ENCODE assay signal across 1 cellular context in the genomic region with DNA sequence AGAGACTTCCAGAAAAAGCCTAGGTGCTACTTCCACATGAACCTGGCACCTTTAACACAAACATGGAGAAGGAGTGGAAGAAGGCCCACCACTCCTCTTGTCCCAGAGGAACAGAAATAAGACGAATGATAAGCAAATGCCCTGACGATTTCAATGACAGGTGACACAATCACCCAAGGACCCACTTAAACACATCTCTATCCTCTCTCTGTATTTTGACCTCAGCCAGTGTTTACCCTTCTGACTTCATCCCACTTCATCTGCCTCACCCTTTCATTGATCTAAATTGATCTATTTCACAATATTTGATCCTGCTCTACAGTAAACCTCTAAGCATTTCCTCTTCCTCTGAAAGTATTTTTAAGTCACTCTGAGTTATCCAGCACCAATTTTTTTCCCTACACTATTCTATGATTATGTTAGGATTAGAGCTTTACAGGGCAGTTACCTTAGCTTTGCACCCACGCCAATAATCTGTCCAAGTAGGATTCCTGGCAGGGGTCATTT.
TF ChIP-seq lines count a peak whose summit lies in the region.

No MANE protein-coding gene starts in this region.

TF ChIP-seq in HepG2, 621 proteins besides CTCF, POLR2A, EP300 and RAD21 (continued from another document and continues in another):
- TF ChIP-seq, protein P1, sequence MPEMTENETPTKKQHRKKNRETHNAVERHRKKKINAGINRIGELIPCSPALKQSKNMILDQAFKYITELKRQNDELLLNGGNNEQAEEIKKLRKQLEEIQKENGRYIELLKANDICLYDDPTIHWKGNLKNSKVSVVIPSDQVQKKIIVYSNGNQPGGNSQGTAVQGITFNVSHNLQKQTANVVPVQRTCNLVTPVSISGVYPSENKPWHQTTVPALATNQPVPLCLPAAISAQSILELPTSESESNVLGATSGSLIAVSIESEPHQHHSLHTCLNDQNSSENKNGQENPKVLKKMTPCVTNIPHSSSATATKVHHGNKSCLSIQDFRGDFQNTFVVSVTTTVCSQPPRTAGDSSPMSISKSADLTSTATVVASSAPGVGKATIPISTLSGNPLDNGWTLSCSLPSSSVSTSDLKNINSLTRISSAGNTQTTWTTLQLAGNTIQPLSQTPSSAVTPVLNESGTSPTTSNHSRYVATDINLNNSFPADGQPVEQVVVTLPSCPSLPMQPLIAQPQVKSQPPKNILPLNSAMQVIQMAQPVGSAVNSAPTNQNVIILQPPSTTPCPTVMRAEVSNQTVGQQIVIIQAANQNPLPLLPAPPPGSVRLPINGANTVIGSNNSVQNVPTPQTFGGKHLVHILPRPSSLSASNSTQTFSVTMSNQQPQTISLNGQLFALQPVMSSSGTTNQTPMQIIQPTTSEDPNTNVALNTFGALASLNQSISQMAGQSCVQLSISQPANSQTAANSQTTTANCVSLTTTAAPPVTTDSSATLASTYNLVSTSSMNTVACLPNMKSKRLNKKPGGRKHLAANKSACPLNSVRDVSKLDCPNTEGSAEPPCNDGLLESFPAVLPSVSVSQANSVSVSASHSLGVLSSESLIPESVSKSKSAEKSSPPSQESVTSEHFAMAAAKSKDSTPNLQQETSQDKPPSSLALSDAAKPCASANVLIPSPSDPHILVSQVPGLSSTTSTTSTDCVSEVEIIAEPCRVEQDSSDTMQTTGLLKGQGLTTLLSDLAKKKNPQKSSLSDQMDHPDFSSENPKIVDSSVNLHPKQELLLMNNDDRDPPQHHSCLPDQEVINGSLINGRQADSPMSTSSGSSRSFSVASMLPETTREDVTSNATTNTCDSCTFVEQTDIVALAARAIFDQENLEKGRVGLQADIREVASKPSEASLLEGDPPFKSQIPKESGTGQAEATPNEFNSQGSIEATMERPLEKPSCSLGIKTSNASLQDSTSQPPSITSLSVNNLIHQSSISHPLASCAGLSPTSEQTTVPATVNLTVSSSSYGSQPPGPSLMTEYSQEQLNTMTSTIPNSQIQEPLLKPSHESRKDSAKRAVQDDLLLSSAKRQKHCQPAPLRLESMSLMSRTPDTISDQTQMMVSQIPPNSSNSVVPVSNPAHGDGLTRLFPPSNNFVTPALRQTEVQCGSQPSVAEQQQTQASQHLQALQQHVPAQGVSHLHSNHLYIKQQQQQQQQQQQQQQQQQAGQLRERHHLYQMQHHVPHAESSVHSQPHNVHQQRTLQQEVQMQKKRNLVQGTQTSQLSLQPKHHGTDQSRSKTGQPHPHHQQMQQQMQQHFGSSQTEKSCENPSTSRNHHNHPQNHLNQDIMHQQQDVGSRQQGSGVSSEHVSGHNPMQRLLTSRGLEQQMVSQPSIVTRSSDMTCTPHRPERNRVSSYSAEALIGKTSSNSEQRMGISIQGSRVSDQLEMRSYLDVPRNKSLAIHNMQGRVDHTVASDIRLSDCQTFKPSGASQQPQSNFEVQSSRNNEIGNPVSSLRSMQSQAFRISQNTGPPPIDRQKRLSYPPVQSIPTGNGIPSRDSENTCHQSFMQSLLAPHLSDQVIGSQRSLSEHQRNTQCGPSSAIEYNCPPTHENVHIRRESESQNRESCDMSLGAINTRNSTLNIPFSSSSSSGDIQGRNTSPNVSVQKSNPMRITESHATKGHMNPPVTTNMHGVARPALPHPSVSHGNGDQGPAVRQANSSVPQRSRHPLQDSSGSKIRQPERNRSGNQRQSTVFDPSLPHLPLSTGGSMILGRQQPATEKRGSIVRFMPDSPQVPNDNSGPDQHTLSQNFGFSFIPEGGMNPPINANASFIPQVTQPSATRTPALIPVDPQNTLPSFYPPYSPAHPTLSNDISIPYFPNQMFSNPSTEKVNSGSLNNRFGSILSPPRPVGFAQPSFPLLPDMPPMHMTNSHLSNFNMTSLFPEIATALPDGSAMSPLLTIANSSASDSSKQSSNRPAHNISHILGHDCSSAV (CRISPR knock-in tag; IDR thresholded peaks at IDR 0.05; ENCODE audit: borderline replicate concordance): no peak
- no peak for TF ChIP-seq TBL1XR1 (IDR thresholded peaks at IDR 0.05; ENCODE audit: borderline replicate concordance, low read length, partially characterized antibody)
- TF ChIP-seq EHMT2 (IDR thresholded peaks at IDR 0.05; ENCODE audit: borderline replicate concordance, low read depth, low read length): no peak
- no peak for TF ChIP-seq ZNF367 (CRISPR knock-in tag; IDR thresholded peaks at IDR 0.05; ENCODE audit: borderline replicate concordance)
- TF ChIP-seq PHF21A (CRISPR knock-in tag; IDR thresholded peaks at IDR 0.05): peak; percentile 92
- no peak for TF ChIP-seq TSC22D2 (CRISPR knock-in tag; IDR thresholded peaks at IDR 0.05; ENCODE audit: borderline replicate concordance)
- TF ChIP-seq ZFP36 (IDR thresholded peaks at IDR 0.05; ENCODE audit: borderline replicate concordance, low read depth, low read length, partially characterized antibody): no peak
- peak; percentile 94 for TF ChIP-seq RXRB (CRISPR knock-in tag; IDR thresholded peaks at IDR 0.05; ENCODE audit: borderline replicate concordance)
- no peak for TF ChIP-seq MTERF4 (CRISPR knock-in tag; IDR thresholded peaks at IDR 0.05)
- no peak; the same call in 1 of the 2 replicates for TF ChIP-seq ZFP1 (CRISPR knock-in tag; IDR thresholded peaks at IDR 0.05)
- no peak for TF ChIP-seq KDM5A (IDR thresholded peaks at IDR 0.05; ENCODE audit: borderline replicate concordance, low read length)
- peak; percentile 86; the same call in 1 of the 2 replicates for TF ChIP-seq JUND (CRISPR knock-in tag; IDR thresholded peaks at IDR 0.05)
- peak; percentile 68 for TF ChIP-seq LCORL (IDR thresholded peaks at IDR 0.05)
- peak; percentile 53; the same call in 1 of the 2 replicates for TF ChIP-seq LCORL (CRISPR knock-in tag; IDR thresholded peaks at IDR 0.05)
- TF ChIP-seq ZNF468 (CRISPR knock-in tag; IDR thresholded peaks at IDR 0.05): no peak
- TF ChIP-seq ZNF382 (CRISPR knock-in tag; IDR thresholded peaks at IDR 0.05; ENCODE audit: borderline replicate concordance): no peak
- TF ChIP-seq ZNF615 (CRISPR knock-in tag; IDR thresholded peaks at IDR 0.05; ENCODE audit: borderline replicate concordance): no peak
- TF ChIP-seq, protein P2, sequence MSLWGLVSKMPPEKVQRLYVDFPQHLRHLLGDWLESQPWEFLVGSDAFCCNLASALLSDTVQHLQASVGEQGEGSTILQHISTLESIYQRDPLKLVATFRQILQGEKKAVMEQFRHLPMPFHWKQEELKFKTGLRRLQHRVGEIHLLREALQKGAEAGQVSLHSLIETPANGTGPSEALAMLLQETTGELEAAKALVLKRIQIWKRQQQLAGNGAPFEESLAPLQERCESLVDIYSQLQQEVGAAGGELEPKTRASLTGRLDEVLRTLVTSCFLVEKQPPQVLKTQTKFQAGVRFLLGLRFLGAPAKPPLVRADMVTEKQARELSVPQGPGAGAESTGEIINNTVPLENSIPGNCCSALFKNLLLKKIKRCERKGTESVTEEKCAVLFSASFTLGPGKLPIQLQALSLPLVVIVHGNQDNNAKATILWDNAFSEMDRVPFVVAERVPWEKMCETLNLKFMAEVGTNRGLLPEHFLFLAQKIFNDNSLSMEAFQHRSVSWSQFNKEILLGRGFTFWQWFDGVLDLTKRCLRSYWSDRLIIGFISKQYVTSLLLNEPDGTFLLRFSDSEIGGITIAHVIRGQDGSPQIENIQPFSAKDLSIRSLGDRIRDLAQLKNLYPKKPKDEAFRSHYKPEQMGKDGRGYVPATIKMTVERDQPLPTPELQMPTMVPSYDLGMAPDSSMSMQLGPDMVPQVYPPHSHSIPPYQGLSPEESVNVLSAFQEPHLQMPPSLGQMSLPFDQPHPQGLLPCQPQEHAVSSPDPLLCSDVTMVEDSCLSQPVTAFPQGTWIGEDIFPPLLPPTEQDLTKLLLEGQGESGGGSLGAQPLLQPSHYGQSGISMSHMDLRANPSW (CRISPR knock-in tag; IDR thresholded peaks at IDR 0.05; ENCODE audit: borderline replicate concordance): peak; percentile 91
- no peak; the same call in 1 of the 2 replicates for TF ChIP-seq ZNF3 (CRISPR knock-in tag; IDR thresholded peaks at IDR 0.05)
- TF ChIP-seq ZNF543 (CRISPR knock-in tag; IDR thresholded peaks at IDR 0.05): no peak
- TF ChIP-seq, protein P3, sequence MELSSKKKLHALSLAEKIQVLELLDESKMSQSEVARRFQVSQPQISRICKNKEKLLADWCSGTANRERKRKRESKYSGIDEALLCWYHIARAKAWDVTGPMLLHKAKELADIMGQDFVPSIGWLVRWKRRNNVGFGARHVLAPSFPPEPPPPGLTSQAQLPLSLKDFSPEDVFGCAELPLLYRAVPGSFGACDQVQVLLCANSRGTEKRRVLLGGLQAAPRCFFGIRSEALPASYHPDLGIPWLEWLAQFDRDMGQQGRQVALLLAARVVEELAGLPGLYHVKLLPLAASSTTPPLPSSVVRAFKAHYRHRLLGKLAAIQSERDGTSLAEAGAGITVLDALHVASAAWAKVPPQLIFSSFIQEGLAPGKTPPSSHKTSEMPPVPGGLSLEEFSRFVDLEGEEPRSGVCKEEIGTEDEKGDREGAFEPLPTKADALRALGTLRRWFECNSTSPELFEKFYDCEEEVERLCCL (CRISPR knock-in tag; IDR thresholded peaks at IDR 0.05; ENCODE audit: borderline replicate concordance): no peak
- TF ChIP-seq NCOA2 (CRISPR knock-in tag; IDR thresholded peaks at IDR 0.05): peak; percentile 97
- no peak for TF ChIP-seq HCFC1 (IDR thresholded peaks at IDR 0.05; ENCODE audit: low read depth, low read length)
- no peak for TF ChIP-seq NFE2L2 (IDR thresholded peaks at IDR 0.05; ENCODE audit: low read length)
- TF ChIP-seq ZNF121 (CRISPR knock-in tag; IDR thresholded peaks at IDR 0.05): no peak
- no peak for TF ChIP-seq STAT5B (CRISPR knock-in tag; IDR thresholded peaks at IDR 0.05)
- TF ChIP-seq, protein P4, sequence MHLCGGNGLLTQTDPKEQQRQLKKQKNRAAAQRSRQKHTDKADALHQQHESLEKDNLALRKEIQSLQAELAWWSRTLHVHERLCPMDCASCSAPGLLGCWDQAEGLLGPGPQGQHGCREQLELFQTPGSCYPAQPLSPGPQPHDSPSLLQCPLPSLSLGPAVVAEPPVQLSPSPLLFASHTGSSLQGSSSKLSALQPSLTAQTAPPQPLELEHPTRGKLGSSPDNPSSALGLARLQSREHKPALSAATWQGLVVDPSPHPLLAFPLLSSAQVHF (CRISPR knock-in tag; IDR thresholded peaks at IDR 0.05): no peak
- TF ChIP-seq NR2F2 (IDR thresholded peaks at IDR 0.05; ENCODE audit: borderline replicate concordance, low read depth): peak; percentile 83; the same call in 1 of the 2 replicates
- TF ChIP-seq IKZF1 (IDR thresholded peaks at IDR 0.05): no peak
- no peak for TF ChIP-seq SNRNP70 (IDR thresholded peaks at IDR 0.05; ENCODE audit: low read depth, low read length)
- TF ChIP-seq, protein P5, sequence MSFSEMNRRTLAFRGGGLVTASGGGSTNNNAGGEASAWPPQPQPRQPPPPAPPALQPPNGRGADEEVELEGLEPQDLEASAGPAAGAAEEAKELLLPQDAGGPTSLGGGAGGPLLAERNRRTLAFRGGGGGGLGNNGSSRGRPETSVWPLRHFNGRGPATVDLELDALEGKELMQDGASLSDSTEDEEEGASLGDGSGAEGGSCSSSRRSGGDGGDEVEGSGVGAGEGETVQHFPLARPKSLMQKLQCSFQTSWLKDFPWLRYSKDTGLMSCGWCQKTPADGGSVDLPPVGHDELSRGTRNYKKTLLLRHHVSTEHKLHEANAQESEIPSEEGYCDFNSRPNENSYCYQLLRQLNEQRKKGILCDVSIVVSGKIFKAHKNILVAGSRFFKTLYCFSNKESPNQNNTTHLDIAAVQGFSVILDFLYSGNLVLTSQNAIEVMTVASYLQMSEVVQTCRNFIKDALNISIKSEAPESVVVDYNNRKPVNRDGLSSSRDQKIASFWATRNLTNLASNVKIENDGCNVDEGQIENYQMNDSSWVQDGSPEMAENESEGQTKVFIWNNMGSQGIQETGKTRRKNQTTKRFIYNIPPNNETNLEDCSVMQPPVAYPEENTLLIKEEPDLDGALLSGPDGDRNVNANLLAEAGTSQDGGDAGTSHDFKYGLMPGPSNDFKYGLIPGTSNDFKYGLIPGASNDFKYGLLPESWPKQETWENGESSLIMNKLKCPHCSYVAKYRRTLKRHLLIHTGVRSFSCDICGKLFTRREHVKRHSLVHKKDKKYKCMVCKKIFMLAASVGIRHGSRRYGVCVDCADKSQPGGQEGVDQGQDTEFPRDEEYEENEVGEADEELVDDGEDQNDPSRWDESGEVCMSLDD (CRISPR knock-in tag; IDR thresholded peaks at IDR 0.05; ENCODE audit: borderline replicate concordance): no peak
- peak; percentile 78; the same call in 1 of the 2 replicates for TF ChIP-seq NCOR1 (IDR thresholded peaks at IDR 0.05; ENCODE audit: borderline replicate concordance, low read length)
- TF ChIP-seq MIXL1 (CRISPR knock-in tag; IDR thresholded peaks at IDR 0.05): peak; percentile 93
- TF ChIP-seq FOXA1 (IDR thresholded peaks at IDR 0.05): peak; percentile 68; the same call in 1 of the 2 replicates
- TF ChIP-seq FOXA1 (CRISPR knock-in tag; IDR thresholded peaks at IDR 0.05): peak; percentile 95
- TF ChIP-seq ETV5 (CRISPR knock-in tag; IDR thresholded peaks at IDR 0.05; ENCODE audit: borderline replicate concordance): peak; percentile 95
- TF ChIP-seq AGO1 (IDR thresholded peaks at IDR 0.05; ENCODE audit: low read depth, low read length, poor library complexity, severe bottlenecking): no peak
- TF ChIP-seq RFXAP (CRISPR knock-in tag; IDR thresholded peaks at IDR 0.05; ENCODE audit: borderline replicate concordance): 0 out of 2 replicates have a peak, but pooled peaks have one; percentile 34
- no peak for TF ChIP-seq SMARCC2 (IDR thresholded peaks at IDR 0.05)
- TF ChIP-seq, protein P6, sequence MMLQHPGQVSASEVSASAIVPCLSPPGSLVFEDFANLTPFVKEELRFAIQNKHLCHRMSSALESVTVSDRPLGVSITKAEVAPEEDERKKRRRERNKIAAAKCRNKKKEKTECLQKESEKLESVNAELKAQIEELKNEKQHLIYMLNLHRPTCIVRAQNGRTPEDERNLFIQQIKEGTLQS (CRISPR knock-in tag; IDR thresholded peaks at IDR 0.05): peak; percentile 84
- no peak for TF ChIP-seq EED (CRISPR knock-in tag; IDR thresholded peaks at IDR 0.05)
- TF ChIP-seq, protein P7, sequence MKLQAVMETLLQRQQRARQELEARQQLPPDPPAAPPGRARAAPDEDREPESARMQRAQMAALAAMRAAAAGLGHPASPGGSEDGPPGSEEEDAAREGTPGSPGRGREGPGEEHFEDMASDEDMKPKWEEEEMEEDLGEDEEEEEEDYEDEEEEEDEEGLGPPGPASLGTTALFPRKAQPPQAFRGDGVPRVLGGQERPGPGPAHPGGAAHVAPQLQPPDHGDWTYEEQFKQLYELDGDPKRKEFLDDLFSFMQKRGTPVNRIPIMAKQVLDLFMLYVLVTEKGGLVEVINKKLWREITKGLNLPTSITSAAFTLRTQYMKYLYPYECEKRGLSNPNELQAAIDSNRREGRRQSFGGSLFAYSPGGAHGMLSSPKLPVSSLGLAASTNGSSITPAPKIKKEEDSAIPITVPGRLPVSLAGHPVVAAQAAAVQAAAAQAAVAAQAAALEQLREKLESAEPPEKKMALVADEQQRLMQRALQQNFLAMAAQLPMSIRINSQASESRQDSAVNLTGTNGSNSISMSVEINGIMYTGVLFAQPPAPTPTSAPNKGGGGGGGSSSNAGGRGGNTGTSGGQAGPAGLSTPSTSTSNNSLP (IDR thresholded peaks at IDR 0.05; ENCODE audit: low read depth, low read length): peak; percentile 95
- peak; percentile 31; the same call in 1 of the 2 replicates for TF ChIP-seq ZNF558 (CRISPR knock-in tag; IDR thresholded peaks at IDR 0.05; ENCODE audit: borderline replicate concordance)
- peak; percentile 80; the same call in 1 of the 2 replicates for TF ChIP-seq ZNF205 (CRISPR knock-in tag; IDR thresholded peaks at IDR 0.05)
